ENCODE assay signal across 8 cellular contexts in genomic region chr12:111406474-111407370, GRCh38. TPM values are rescaled to one million over a fixed set of nuclear protein-coding genes. Genes with fewer than 3 reads are reported as not detected.
A peak's percentile ranks its signal among the peaks of the same experiment; 100 is the strongest.
DNase-seq lines count a peak whose midpoint lies in the region; ATAC-seq and TF ChIP-seq lines count a peak whose summit lies in the region.

No MANE protein-coding gene starts in this region.

- no peaks in the 10 kb centered on the region for H3K36me3 Mint-ChIP-seq in immature natural killer cell

- H3K27me3 ChIP-seq in Peyer's patch, result no peaks in the 10 kb centered on the region

- H3K9me3 ChIP-seq in Peyer's patch, result no peaks in the 10 kb centered on the region

- H3K4me3 Mint-ChIP-seq in immature natural killer cell, result peak overlapping the region; percentile 86 to 95 (median 90)

- peak overlapping the region; percentile 79 to 95 (median 89) for H3K4me3 ChIP-seq in Peyer's patch

- H3K36me3 ChIP-seq in Peyer's patch, result no peaks in the 10 kb centered on the region

- no peaks in the 10 kb centered on the region for H3K9me3 Mint-ChIP-seq in immature natural killer cell

- DNase-seq in GF-D8 (lab: John Stamatoyannopoulos, UW) (peak; percentile 30), Peyer's patch (peak in 2 of 3 donors; percentile 75 to 76), immature natural killer cell (peak; percentile 54 to 63 (median 62)), NCI-H1417 treated with DMSO at 0.1 percent for 48 hours (lab: John Stamatoyannopoulos, UW) (no peak)
- peak; percentile 61 for DNase-seq in stimulated activated CD4-positive, alpha-beta T cell treated with anti-CD3 and anti-CD28 coated beads, Interleukin-4, amount 100 ng/mL, for 1 hour

- H3K27ac ChIP-seq in Peyer's patch (peak overlapping the region; percentile 87 to 93 (median 90)), angular gyrus (ENCODE audit: low read depth, low read length) (peak overlapping the region; percentile 80)

- ATAC-seq in HG02938 (IDR thresholded peaks at IDR 0.05; ENCODE audit: unreplicated experiment), result no peak
- no peak for ATAC-seq in GM18505 (IDR thresholded peaks at IDR 0.05; ENCODE audit: unreplicated experiment)

- peak overlapping the region; percentile 91 to 98 (median 92) for H3K27ac Mint-ChIP-seq in immature natural killer cell

- H3K4me1 Mint-ChIP-seq in immature natural killer cell, result peaks cover 78 to 79% of the 10 kb centered on the region in 2 donors

- no peak for TF ChIP-seq CTCF in Peyer's patch (IDR thresholded peaks at IDR 0.05)

- peaks cover 0 to 76% (median 53%) of the 10 kb centered on the region in 4 donors for H3K4me1 ChIP-seq in Peyer's patch

- TF ChIP-seq POLR2A in Peyer's patch (IDR thresholded peaks at IDR 0.05), result no peak
- no peak for TF ChIP-seq POLR2A in GM18505 (IDR thresholded peaks at IDR 0.05; ENCODE audit: borderline replicate concordance, extremely low read depth, insufficient read depth, insufficient read length)

- peaks cover 10 to 14% (median 10%) of the 10 kb centered on the region in 3 donors for H3K27me3 Mint-ChIP-seq in immature natural killer cell (ENCODE audit: low read depth in 3 of 3)

RNA-seq across cellular contexts. Expression of gene SH2B3, which starts 1.0 kb away (rescaled TPM):
- total RNA-seq in Peyer's patch, result 10 to 100 TPM in 2 of 4 donors, 1 to 10 TPM in 2; 4.4 to 37.1 (median 8.4) TPM
- polyA plus RNA-seq in immature natural killer cell, result 10 to 100 TPM in 1 of 3 donors, 1 to 10 TPM in 1, under 1 TPM in 1; 0.08 to 13.5 (median 5.3) TPM

RNA-seq across cellular contexts. Expression of gene PHETA1, which starts 37.8 kb away (rescaled TPM):
- total RNA-seq in Peyer's patch, result 10 to 100 TPM; 43.2 to 64.6 (median 51.0) TPM
- 1 to 10 TPM; 2.0 to 5.5 (median 2.1) TPM for polyA plus RNA-seq in immature natural killer cell
